In the genomic region with DNA sequence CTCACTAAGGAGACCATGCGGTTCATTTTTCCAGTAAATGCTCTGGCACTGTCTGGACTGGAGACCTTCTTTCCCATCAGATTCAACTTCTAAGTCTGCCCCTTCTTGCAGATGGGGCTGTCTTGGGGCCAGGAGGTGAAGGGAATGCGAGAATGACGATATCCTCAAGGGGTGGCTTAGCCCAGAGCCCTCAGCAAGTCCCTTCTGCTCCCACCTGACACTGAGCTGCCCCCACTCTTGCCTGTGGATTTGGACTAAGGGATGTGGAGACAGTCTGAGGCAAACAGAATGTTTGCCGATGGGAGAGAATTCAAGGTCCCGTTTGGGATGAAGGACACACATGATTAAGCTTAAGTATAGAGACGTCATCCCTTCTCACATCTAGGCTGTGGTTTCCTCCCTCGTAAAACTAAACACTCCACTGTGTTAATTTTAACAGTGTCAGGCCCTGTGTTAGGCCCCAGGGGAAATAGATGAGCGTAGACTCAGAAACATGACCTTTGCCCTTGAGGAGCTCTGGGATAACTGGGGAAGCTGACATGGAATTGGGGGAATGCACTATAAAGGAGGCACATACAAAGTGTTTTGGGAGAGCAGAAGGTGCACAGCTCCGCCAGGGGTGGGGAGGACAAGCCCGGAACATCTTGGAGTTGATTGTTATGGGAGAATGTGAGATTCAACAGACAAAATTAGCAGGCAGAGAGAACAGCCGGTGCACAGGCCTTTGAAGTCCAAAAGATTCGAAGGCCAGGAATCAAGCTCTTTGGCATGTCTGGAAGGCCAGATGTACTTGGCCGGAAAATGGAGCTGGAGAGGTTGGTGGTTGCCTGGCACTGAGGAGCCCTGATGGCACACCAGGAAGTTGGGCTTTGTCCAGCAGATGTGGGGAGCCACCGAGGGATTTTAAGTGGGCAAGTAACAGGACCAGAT, we compare ENCODE assay signal across 9 cellular contexts.
DNase-seq lines count a peak whose midpoint lies in the region; ATAC-seq and TF ChIP-seq lines count a peak whose summit lies in the region.
"Had no signal": no experiment of that assay in that cellular context is flagged by ENCODE, and none has a peak within 500 bp of the region (broad histone marks: within the 10 kb centered on the region; RNA-seq: fewer than 3 reads in every experiment).

No MANE protein-coding gene starts in this region.

- no peaks in the 10 kb centered on the region for H3K4me1 Mint-ChIP-seq in mesothelial cell of epicardium
- H3K4me1 Mint-ChIP-seq in CD8-positive, alpha-beta memory T cell = no peaks in the 10 kb centered on the region

- peak overlapping the region; percentile 35 to 81 for H3K27ac ChIP-seq in testis
- H3K27ac ChIP-seq in CD8-positive, alpha-beta memory T cell (ENCODE audit: low read depth, low read length) = no peak overlapping the region
- H3K27ac ChIP-seq: vagina had no signal

- H3K27ac Mint-ChIP-seq in mesothelial cell of epicardium = no peak overlapping the region
- peak overlapping the region in 3 of 8 donors; percentile 6 to 59 (median 31) for H3K27ac Mint-ChIP-seq in CD8-positive, alpha-beta memory T cell

- H3K9me3 Mint-ChIP-seq in mesothelial cell of epicardium = no peaks in the 10 kb centered on the region
- no peaks in the 10 kb centered on the region for H3K9me3 Mint-ChIP-seq in CD8-positive, alpha-beta memory T cell

- CTCF ChIA-PET in CD8-positive, alpha-beta memory T cell (lab: Charles Lee) = no interaction called here

- TF ChIP-seq POLR2A in testis (IDR thresholded peaks at IDR 0.05) = no peak

- no peaks in the 10 kb centered on the region for H3K36me3 ChIP-seq in testis (ENCODE audit: low read depth, missing control alignments)
- H3K36me3 ChIP-seq in CD8-positive, alpha-beta memory T cell (ENCODE audit: insufficient read depth, low read length) = no peaks in the 10 kb centered on the region
- H3K36me3 ChIP-seq: esophagus squamous epithelium, vagina had no signal

- H3K9me3 ChIP-seq in testis = no peaks in the 10 kb centered on the region
- H3K9me3 ChIP-seq in CD8-positive, alpha-beta memory T cell (ENCODE audit: low read length) = no peaks in the 10 kb centered on the region
- H3K9me3 ChIP-seq: esophagus squamous epithelium, vagina had no signal

- H3K4me3 ChIP-seq in testis = no peak overlapping the region
- no peak overlapping the region for H3K4me3 ChIP-seq in CD8-positive, alpha-beta memory T cell (ENCODE audit: low read length)
- H3K4me3 ChIP-seq: esophagus squamous epithelium, vagina had no signal

- peaks cover 45% of the 10 kb centered on the region for H3K4me1 ChIP-seq in testis
- no peaks in the 10 kb centered on the region for H3K4me1 ChIP-seq in CD8-positive, alpha-beta memory T cell (ENCODE audit: insufficient read depth, low read length)

- DNase-seq in foreskin melanocyte (peak; percentile 63), testis (peak; percentile 49), mesothelial cell of epicardium (ENCODE audit: low spot score in 2 of 2, unreplicated experiment in 2 of 2) (no peak), NCI-H2227 (lab: John Stamatoyannopoulos, UW; ENCODE audit: unreplicated experiment) (no peak)
- DNase-seq in CD8-positive, alpha-beta memory T cell = no peak
- DNase-seq: esophagus squamous epithelium had no signal

- no peaks in the 10 kb centered on the region for H3K27me3 ChIP-seq in testis
- no peaks in the 10 kb centered on the region for H3K27me3 ChIP-seq in CD8-positive, alpha-beta memory T cell (ENCODE audit: insufficient read depth, low read length, poor library complexity, severe bottlenecking)
- H3K27me3 ChIP-seq: vagina had no signal

- intact Hi-C loops in testis (cut with DNase I; ENCODE audit: low total_unique reads) = no loop called here

- TF ChIP-seq CTCF in testis (IDR thresholded peaks at IDR 0.05) (no peak), mesothelial cell of epicardium (IDR thresholded peaks at IDR 0.05; ENCODE audit: unreplicated experiment) (no peak)

- no peaks in the 10 kb centered on the region for H3K36me3 Mint-ChIP-seq in mesothelial cell of epicardium
- no peaks in the 10 kb centered on the region for H3K36me3 Mint-ChIP-seq in CD8-positive, alpha-beta memory T cell

- POLR2A ChIA-PET in CD8-positive, alpha-beta memory T cell (lab: Charles Lee) = interaction anchor here (0.6 kb wide), 1 partner anchor 80 kb away, joined by 4 read pairs; no protein-coding TSS in a partner anchor

- no peak overlapping the region for H3K4me3 Mint-ChIP-seq in mesothelial cell of epicardium
- no peak overlapping the region for H3K4me3 Mint-ChIP-seq in CD8-positive, alpha-beta memory T cell

- H3K27me3 Mint-ChIP-seq in mesothelial cell of epicardium (ENCODE audit: low read depth) = no peaks in the 10 kb centered on the region
- H3K27me3 Mint-ChIP-seq in CD8-positive, alpha-beta memory T cell = peaks cover 1 to 3% of the 10 kb centered on the region in 2 donors

- WGBS in testis, 2 donors = 38 to 40% methylated on average over 14 of the region's 14 CpGs

- ATAC-seq in GM19372 (IDR thresholded peaks at IDR 0.05; ENCODE audit: low read depth, unreplicated experiment) (peak; percentile 66), HG03196 (IDR thresholded peaks at IDR 0.05; ENCODE audit: unreplicated experiment) (peak; percentile 86)

Comparison
In these comparisons a context has a peak if more than half of its experiments do, and no peak if none do; other contexts are left out.
1. DNase-seq: peak in foreskin melanocyte (single experiment) and testis (single experiment); none in mesothelial cell of epicardium (0 of 2), NCI-H2227 (single experiment) and CD8-positive, alpha-beta memory T cell (0 of 5).